ENCODE assay signal across 8 cellular contexts in the genomic region with DNA sequence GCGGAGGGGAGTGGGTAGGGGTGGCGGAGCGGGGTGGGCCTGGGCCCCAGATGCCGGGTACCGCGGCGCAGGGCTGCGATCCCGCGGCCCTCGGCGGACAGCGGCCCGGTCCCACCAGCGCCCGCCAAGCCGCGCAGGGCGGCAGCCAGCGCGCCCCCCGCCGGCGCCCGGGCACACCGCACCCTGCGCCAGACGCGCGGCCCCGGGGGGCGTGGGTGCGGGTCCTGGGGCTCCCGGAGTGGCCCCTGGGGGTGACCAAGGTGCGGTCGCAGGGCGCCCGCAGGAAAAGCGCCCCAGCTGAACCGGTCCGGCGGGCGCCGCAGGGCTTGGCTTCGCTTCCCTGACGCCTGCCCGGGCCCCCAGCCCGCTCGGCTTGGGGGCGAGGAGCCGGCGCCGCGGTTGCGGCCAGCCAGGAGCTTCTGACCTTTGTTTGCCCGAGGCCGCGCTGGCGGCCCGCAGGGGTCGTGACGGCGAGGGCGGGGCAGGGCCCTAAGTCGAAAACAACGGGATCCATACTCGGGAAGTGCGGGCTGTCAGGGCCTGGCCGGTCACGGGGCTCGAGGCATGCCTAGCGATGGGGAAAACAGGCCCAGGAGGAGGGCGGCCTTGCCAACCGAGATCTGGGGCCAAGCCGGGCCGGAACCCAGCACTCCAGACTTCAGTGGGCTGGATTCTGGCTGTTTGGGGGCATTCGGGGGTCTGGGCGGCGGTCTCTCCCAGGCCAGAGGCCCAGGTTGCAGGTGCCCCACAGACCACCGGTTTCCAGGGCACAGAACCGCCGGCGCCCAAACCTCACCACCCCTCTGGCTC. TPM values are rescaled to one million over a fixed set of nuclear protein-coding genes. Genes with fewer than 3 reads are reported as not detected.
DNase-seq lines count a peak whose midpoint lies in the region; ATAC-seq, FAIRE-seq and TF ChIP-seq lines count a peak whose summit lies in the region.

No MANE protein-coding gene starts in this region.

- FAIRE-seq in HTR-8/SVneo (lab: Jason Lieb, UNC), result peak; percentile 70

- H2AFZ ChIP-seq in DND-41 (ENCODE audit: low read depth, low read length), result peak overlapping the region; percentile 94

- peaks cover 32% of the 10 kb centered on the region for H3K36me3 ChIP-seq in DND-41 (ENCODE audit: insufficient read depth, low read length)

- H3K9ac ChIP-seq in DND-41 (ENCODE audit: low read depth, low read length), result peak overlapping the region; percentile 93

- H3K9me3 ChIP-seq in DND-41 (ENCODE audit: insufficient read depth, low read length, severe bottlenecking), result no peaks in the 10 kb centered on the region

- peak overlapping the region in 1 of 2 experiments; percentile 97; a peak in 3 of 4 replicates for H3K4me3 ChIP-seq in DND-41 (ENCODE audit: low read depth in 1 of 2, low read length in 2 of 2)

- no peak for DNase-seq in DND-41
- no peak for DNase-seq in HTR-8/SVneo (ENCODE audit: insufficient read length, low spot score)
- DNase-seq in T47D (ENCODE audit: low read depth in 1 of 2, low spot score in 1 of 2), result peak; percentile 55 to 68
- DNase-seq in left colon, result peak in 1 of 2 donors; percentile 38
- no peak for DNase-seq in KBM-7
- no peak for DNase-seq in stimulated activated CD4-positive, alpha-beta T cell treated with anti-CD3 and anti-CD28 coated beads, Interleukin-2, amount 100 ng/mL, for 24 hours

- H3K4me1 ChIP-seq in DND-41 (ENCODE audit: insufficient read depth, low read length), result peaks cover 26% of the 10 kb centered on the region

- peak; percentile 51 for TF ChIP-seq CTCF in DND-41 (IDR thresholded peaks at IDR 0.05; ENCODE audit: borderline replicate concordance, extremely low read depth, low read length, poor library complexity, severe bottlenecking)

- ATAC-seq in DND-41 (ENCODE audit: insufficient read depth, low read depth), result peak; percentile 25; the same call in 2 of the 3 replicates
- peak; percentile 34 for ATAC-seq in GM19438 (IDR thresholded peaks at IDR 0.05; ENCODE audit: low read depth, unreplicated experiment)
- ATAC-seq in left colon, result peak; percentile 40

- peaks cover 19% of the 10 kb centered on the region for H3K79me2 ChIP-seq in DND-41 (ENCODE audit: insufficient read depth, low read length)

- H4K20me1 ChIP-seq in DND-41 (ENCODE audit: insufficient read depth, low read length), result peaks cover 32% of the 10 kb centered on the region

- H3K4me2 ChIP-seq in DND-41 (ENCODE audit: insufficient read depth, low read length), result peak overlapping the region; percentile 97

- no peaks in the 10 kb centered on the region for H3K27me3 ChIP-seq in DND-41 (ENCODE audit: insufficient read depth, low read length, poor library complexity)

- intact Hi-C loops in left colon (cut with DNase I, micrococcal nuclease), result no loop called here

- in situ Hi-C loops in T47D (cut with HindIII; ENCODE audit: low pct_unique_long_range_greater_than_20kb, low sequenced_read_pairs) (no loop called here), KBM-7 (cut with MboI; ENCODE audit: low pct_unique_long_range_greater_than_20kb, low sequenced_read_pairs) (no loop called here)

- H3K27ac ChIP-seq in DND-41 (ENCODE audit: low read length) (no peak overlapping the region), temporal lobe (ENCODE audit: low read depth, low read length) (peak overlapping the region; percentile 17)

RNA-seq across cellular contexts. Expression of a gene that starts 0.6 kb away (rescaled TPM):
- total RNA-seq in left colon (10 to 100 TPM; 21.7 to 22.4 TPM), temporal lobe (5.4 TPM)

RNA-seq across cellular contexts. Expression of a gene that starts 5.5 kb away (rescaled TPM):
- total RNA-seq in left colon (10 to 100 TPM; 29.5 to 35.9 TPM), temporal lobe (under 0.01 TPM)

RNA-seq across cellular contexts. Expression of a gene that starts 52.4 kb away (rescaled TPM):
- total RNA-seq in left colon, result 1 to 10 TPM; 1.6 to 3.8 TPM
- 10.8 TPM for total RNA-seq in temporal lobe

Comparison
In these comparisons a context has a peak if more than half of its experiments do, and no peak if none do; other contexts are left out.
1. DNase-seq: peak in T47D (2 of 2); none in DND-41 (single experiment), HTR-8/SVneo (single experiment), KBM-7 (single experiment) and stimulated activated CD4-positive, alpha-beta T cell treated with anti-CD3 and anti-CD28 coated beads, Interleukin-2, amount 100 ng/mL, for 24 hours (0 of 2).
2. RNA of a gene that starts 5.5 kb away (total RNA-seq): 29.5 to 35.9 TPM in left colon; under 0.01 TPM in temporal lobe (single experiment); every median in the first group is over 10 times any median in the second.
3. Peak in every context shown above with its lines, with median percentiles within 50 percentile points of each other: ATAC-seq.